In genomic region chr16:2777231-2777902, GRCh38 we compare ENCODE assay signal across 8 cellular contexts. TPM values are rescaled to one million over a fixed set of nuclear protein-coding genes. Genes with fewer than 3 reads are reported as not detected.
DNase-seq lines count a peak whose midpoint lies in the region; ATAC-seq and TF ChIP-seq lines count a peak whose summit lies in the region.

ELOB (minus strand) TSS chr16:2777280; CDS start chr16:2777239, 41 bp downstream.

- H3K4me1 Mint-ChIP-seq in nephron progenitor cell, result peaks cover 43% of the 10 kb centered on the region
- peaks cover 28% of the 10 kb centered on the region for H3K4me1 Mint-ChIP-seq in stimulated activated naive CD8-positive, alpha-beta T cell treated with anti-CD3 and anti-CD28 coated beads, Interleukin-15, Interleukin-2, amounts not matched to agents 100 ng/mL and 50 ng/mL, for 24 hours (ENCODE audit: low read depth)

- H3K4me1 ChIP-seq in RWPE2 (ENCODE audit: insufficient read depth, poor library complexity, severe bottlenecking), result peaks cover 12% of the 10 kb centered on the region

- peak within 1 kb of the TSS; percentile 99 for H3K27ac Mint-ChIP-seq in nephron progenitor cell
- H3K27ac Mint-ChIP-seq in stimulated activated naive CD8-positive, alpha-beta T cell treated with anti-CD3 and anti-CD28 coated beads, Interleukin-15, Interleukin-2, amounts not matched to agents 100 ng/mL and 50 ng/mL, for 24 hours, result peak within 1 kb of the TSS; percentile 97

- H3K4me3 ChIP-seq in RWPE2 (ENCODE audit: severe bottlenecking) (peak within 1 kb of the TSS; percentile 94), fibroblast of the aortic adventitia (ENCODE audit: low read depth, low read length) (peak within 1 kb of the TSS; percentile 95)

- ATAC-seq in GM21529 (IDR thresholded peaks at IDR 0.05; ENCODE audit: unreplicated experiment) (peak; percentile 75), RWPE2 (ENCODE audit: low read depth) (peak; percentile 80)

- peak within 1 kb of the TSS; percentile 95 for H3K4me3 Mint-ChIP-seq in nephron progenitor cell
- H3K4me3 Mint-ChIP-seq in stimulated activated naive CD8-positive, alpha-beta T cell treated with anti-CD3 and anti-CD28 coated beads, Interleukin-15, Interleukin-2, amounts not matched to agents 100 ng/mL and 50 ng/mL, for 24 hours, result peak within 1 kb of the TSS; percentile 96

- H3K36me3 ChIP-seq in RWPE2 (ENCODE audit: low read depth), result peaks cover 37% of the 10 kb centered on the region

- DNase-seq in DMS153 treated with DMSO at 0.1 percent for 48 hours (lab: John Stamatoyannopoulos, UW; ENCODE audit: unreplicated experiment) (peak; percentile 50), KG1 (lab: John Stamatoyannopoulos, UW) (peak; percentile 81), RWPE2 (ENCODE audit: low spot score) (peak; percentile 81), fibroblast of the aortic adventitia (ENCODE audit: low read depth) (peak; percentile 68), nephron progenitor cell (peak; percentile 93)
- peak; percentile 85 for DNase-seq in activated effector memory CD4-positive, alpha-beta T cell treated with Interleukin-2 at 50 U/mL for 16 hours

- H3K9me3 Mint-ChIP-seq in nephron progenitor cell, result no peaks in the 10 kb centered on the region
- no peaks in the 10 kb centered on the region for H3K9me3 Mint-ChIP-seq in stimulated activated naive CD8-positive, alpha-beta T cell treated with anti-CD3 and anti-CD28 coated beads, Interleukin-15, Interleukin-2, amounts not matched to agents 100 ng/mL and 50 ng/mL, for 24 hours

- no peaks in the 10 kb centered on the region for H3K9me3 ChIP-seq in RWPE2 (ENCODE audit: severe bottlenecking)

- peaks cover 11% of the 10 kb centered on the region for H3K36me3 Mint-ChIP-seq in nephron progenitor cell (ENCODE audit: low read depth)
- peaks cover 22% of the 10 kb centered on the region for H3K36me3 Mint-ChIP-seq in stimulated activated naive CD8-positive, alpha-beta T cell treated with anti-CD3 and anti-CD28 coated beads, Interleukin-15, Interleukin-2, amounts not matched to agents 100 ng/mL and 50 ng/mL, for 24 hours (ENCODE audit: low read depth)

- H3K27me3 ChIP-seq in RWPE2 (ENCODE audit: insufficient read depth, poor library complexity, severe bottlenecking), result no peaks in the 10 kb centered on the region

- H3K27ac ChIP-seq in RWPE2 (ENCODE audit: poor library complexity, severe bottlenecking), result peak within 1 kb of the TSS; percentile 88

- no peaks in the 10 kb centered on the region for H3K27me3 Mint-ChIP-seq in nephron progenitor cell (ENCODE audit: low read depth, poor library complexity)
- no peaks in the 10 kb centered on the region for H3K27me3 Mint-ChIP-seq in stimulated activated naive CD8-positive, alpha-beta T cell treated with anti-CD3 and anti-CD28 coated beads, Interleukin-15, Interleukin-2, amounts not matched to agents 100 ng/mL and 50 ng/mL, for 24 hours

- TF ChIP-seq CTCF in RWPE2 (IDR thresholded peaks at IDR 0.05; ENCODE audit: poor library complexity, severe bottlenecking) (no peak), fibroblast of the aortic adventitia (IDR thresholded peaks at IDR 0.05; ENCODE audit: insufficient read depth, low read length) (no peak), nephron progenitor cell (IDR thresholded peaks at IDR 0.05) (no peak)

RNA-seq across cellular contexts. Expression of gene ELOB, which starts in this region (rescaled TPM):
- total RNA-seq in fibroblast of the aortic adventitia (ENCODE audit: low replicate concordance), result 37.6 and 316 TPM in 2 replicates

Comparison
In these comparisons a context has a peak if more than half of its experiments do, and no peak if none do; other contexts are left out.
1. Peak in every context shown above with its lines: DNase-seq, ATAC-seq, H3K4me3 ChIP-seq and H3K27ac ChIP-seq.